19 cellular contexts compared by ENCODE assay signal in genomic region chr4:168097161-168097560, GRCh38. TPM values are rescaled to one million over a fixed set of nuclear protein-coding genes. Genes with fewer than 3 reads are reported as not detected.
DNase-seq lines count a peak whose midpoint lies in the region; ATAC-seq and TF ChIP-seq lines count a peak whose summit lies in the region.
"Had no signal": no experiment of that assay in that cellular context is flagged by ENCODE, and none has a peak within 500 bp of the region (broad histone marks: within the 10 kb centered on the region; RNA-seq: fewer than 3 reads in every experiment).

No MANE protein-coding gene starts in this region.

- POLR2A ChIA-PET in Panc1 (lab: Charles Lee): no interaction called here

- TF ChIP-seq POLR2A in stomach (IDR thresholded peaks at IDR 0.05): no peak

- 22 to 56% (median 46%) methylated on average over 2 of the region's 2 CpGs for WGBS in stomach, 5 donors

- H3K9me3 ChIP-seq in Panc1 (ENCODE audit: control insufficient read depth, insufficient read depth, low read depth, low read length) (peaks cover 10% of the 10 kb centered on the region; the same call in 1 of the 2 replicates), stomach (no peaks in the 10 kb centered on the region)

- H3K4me1 ChIP-seq in Panc1 (ENCODE audit: control insufficient read depth, insufficient read depth, low read length): no peaks in the 10 kb centered on the region
- H3K4me1 ChIP-seq in stomach: peaks cover 0 to 4% (median 0%) of the 10 kb centered on the region in 4 donors

- TF ChIP-seq EP300 in stomach (IDR thresholded peaks at IDR 0.05): no peak

- H3K36me3 ChIP-seq in Panc1 (ENCODE audit: control insufficient read depth, insufficient read depth, low read length) (no peaks in the 10 kb centered on the region), stomach (peaks cover 0 to 4% (median 0%) of the 10 kb centered on the region in 4 donors)

- TF ChIP-seq CTCF in Panc1 (IDR thresholded peaks at IDR 0.05): no peak
- no peak for TF ChIP-seq CTCF in fibroblast of mammary gland (conservative IDR thresholded peaks at IDR 0.05; ENCODE audit: control insufficient read depth, insufficient read depth, low read depth, low read length)
- no peak for TF ChIP-seq CTCF in stomach (IDR thresholded peaks at IDR 0.05)

- CTCF ChIA-PET in Panc1 (lab: Charles Lee): interaction anchor here (0.5 kb wide), 1 partner anchor 56 kb away, joined by 3 read pairs; no protein-coding TSS in a partner anchor

- ATAC-seq in Panc1: no peak
- no peak for ATAC-seq in HG03442 (IDR thresholded peaks at IDR 0.05; ENCODE audit: unreplicated experiment)

- in situ Hi-C loops in Panc1 (cut with HindIII; ENCODE audit: low pct_unique_long_range_greater_than_20kb, low sequenced_read_pairs): no loop called here

- intact Hi-C loops in Panc1 (cut with micrococcal nuclease; ENCODE audit: unreplicated experiment): no loop called here
- intact Hi-C loops in stomach (cut with DNase I; ENCODE audit: low total_unique reads): no loop called here

- peak overlapping the region; percentile 34; the same call in 1 of the 2 replicates for H3K27ac ChIP-seq in Panc1 (ENCODE audit: low read length)
- peak overlapping the region; percentile 69 to 87 (median 75) for H3K27ac ChIP-seq in stomach
- H3K27ac ChIP-seq: C4-2B, RWPE1 had no signal

- H3K27me3 ChIP-seq in Panc1 (ENCODE audit: control insufficient read depth, insufficient read depth, low read length) (no peaks in the 10 kb centered on the region), stomach (no peaks in the 10 kb centered on the region)

- DNase-seq in GM03348 (ENCODE audit: low spot score) (peak; percentile 7), Panc1 (ENCODE audit: low read depth, low spot score) (no peak), fibroblast of mammary gland (ENCODE audit: low read depth) (peak; percentile 68), stomach (no peak), NCI-H345 (lab: John Stamatoyannopoulos, UW) (no peak)
- DNase-seq in stimulated activated CD8-positive, alpha-beta memory T cell treated with anti-CD3 and anti-CD28 coated beads, Interleukin-4, amount 100 ng/mL, for 48 hours: no peak
- DNase-seq: ACHN, AML-193, DMS79, HCEC 1CT, NCI-H1105, NCI-H2081 treated with DMSO at 0.1 percent for 48 hours, NCI-H510A, NCI-H82, OCI-M1 had no signal

- H3K4me3 ChIP-seq in Panc1 (ENCODE audit: low read depth in 2 of 2, low read length in 2 of 2): no peak overlapping the region
- no peak overlapping the region for H3K4me3 ChIP-seq in fibroblast of mammary gland (ENCODE audit: control insufficient read depth, low read depth, low read length)
- H3K4me3 ChIP-seq in stomach: peak overlapping the region in 2 of 4 donors; percentile 7 to 22

- BruUV-seq in Panc1 (replicated peaks; lab: Mats Ljungman, UMichigan): no TSS peak

RNA-seq across cellular contexts. Expression of gene ANXA10, which starts 4.8 kb away (rescaled TPM):
- total RNA-seq in Panc1 (2021; ENCODE audit: unreplicated experiment) (not detected), stomach (100 to 1,000 TPM in 3 of 5 donors, 10 to 100 TPM in 1, not detected in 1; 49.6 to 721 (median 223) TPM)
- not detected for polyA plus RNA-seq in Panc1 (2012; ENCODE audit: insufficient read length)
- 100 to 1,000 TPM in 2 of 3 donors, 10 to 100 TPM in 1; 58.2 to 669 (median 368) TPM for polyA plus RNA-seq in stomach
- total RNA-seq: G401 had no signal

Comparison
In these comparisons a context has a peak if more than half of its experiments do, and no peak if none do; other contexts are left out.
1. DNase-seq: peak in GM03348 (single experiment) and fibroblast of mammary gland (single experiment); none in Panc1 (single experiment), stomach (single experiment), NCI-H345 (single experiment) and stimulated activated CD8-positive, alpha-beta memory T cell treated with anti-CD3 and anti-CD28 coated beads, Interleukin-4, amount 100 ng/mL, for 48 hours (single experiment).